ENCODE assay signal across 26 cellular contexts in genomic region chr7:738241-738640, GRCh38.
"Had no signal": no experiment of that assay in that cellular context is flagged by ENCODE, and none has a peak within 500 bp of the region (broad histone marks: within the 10 kb centered on the region; RNA-seq: fewer than 3 reads in every experiment).

No MANE protein-coding gene starts in this region.

- H3K27ac ChIP-seq: colonic mucosa, stomach, thyroid gland, upper lobe of left lung had no signal

- H3K9me3 Mint-ChIP-seq: activated naive CD4-positive, alpha-beta T cell treated with anti-CD3 and anti-CD28 coated beads, Interleukin-2, amount 50 U/mL, for 24 hours; activated naive CD8-positive, alpha-beta T cell treated with anti-CD3 and anti-CD28 coated beads, Interleukin-2, amount 50 U/mL, for 24 hours; activated T-helper 2 cell treated with anti-CD3 and anti-CD28 coated beads, Interferon-gamma antibody, Interleukin-2, Interleukin-4, amounts not matched to agents 10 μg/mL and 5 μg/mL and 100 μg/mL, durations not matched to agents 14 hours and 24 hours and 36 hours; natural killer cell had no signal

- H3K4me3 Mint-ChIP-seq: activated naive CD4-positive, alpha-beta T cell treated with anti-CD3 and anti-CD28 coated beads, Interleukin-2, amount 50 U/mL, for 24 hours; activated naive CD8-positive, alpha-beta T cell treated with anti-CD3 and anti-CD28 coated beads, Interleukin-2, amount 50 U/mL, for 24 hours; natural killer cell; stimulated activated memory B cell treated with anti-CD40 and anti-IgM and Interleukin-4, amounts not matched to agents 10 μg/mL and 1 μg/mL and 100 μg/mL, for 72 hours; T-helper 2 cell treated with Interferon-gamma antibody and Interleukin-4, amounts not matched to agents 5 μg/mL and 100 μg/mL, for 36 hours had no signal

- H3K27me3 ChIP-seq: colonic mucosa, stomach, thyroid gland, upper lobe of left lung had no signal

- H3K36me3 Mint-ChIP-seq: natural killer cell had no signal

- H3K27ac Mint-ChIP-seq: activated naive CD4-positive, alpha-beta T cell treated with anti-CD3 and anti-CD28 coated beads, Interleukin-2, amount 50 U/mL, for 24 hours; activated naive CD8-positive, alpha-beta T cell treated with anti-CD3 and anti-CD28 coated beads, Interleukin-2, amount 50 U/mL, for 24 hours; activated T-helper 2 cell treated with anti-CD3 and anti-CD28 coated beads, Interferon-gamma antibody, Interleukin-2, Interleukin-4, amounts not matched to agents 10 μg/mL and 5 μg/mL and 100 μg/mL, durations not matched to agents 14 hours and 24 hours and 36 hours; natural killer cell; stimulated activated memory B cell treated with anti-CD40 and anti-IgM and Interleukin-4, amounts not matched to agents 10 μg/mL and 1 μg/mL and 100 μg/mL, for 72 hours; T-helper 2 cell treated with Interferon-gamma antibody and Interleukin-4, amounts not matched to agents 5 μg/mL and 100 μg/mL, for 36 hours had no signal

- ATAC-seq: activated CD4-positive, CD25-positive, alpha-beta regulatory T cell treated with anti-CD3 and anti-CD28 coated beads, Interleukin-2, amount 50 U/mL, for 24 hours; activated naive CD8-positive, alpha-beta T cell treated with anti-CD3 and anti-CD28 coated beads, Interleukin-2, amount 50 U/mL, for 24 hours; natural killer cell; sciatic nerve; stimulated activated memory B cell treated with anti-CD40 and anti-IgM and Interleukin-4, amounts not matched to agents 10 μg/mL and 1 μg/mL and 100 μg/mL, for 72 hours had no signal

- H3K4me1 Mint-ChIP-seq: activated naive CD8-positive, alpha-beta T cell treated with anti-CD3 and anti-CD28 coated beads, Interleukin-2, amount 50 U/mL, for 24 hours; natural killer cell had no signal

- H3K4me3 ChIP-seq: colonic mucosa, smooth muscle cell, stomach, thyroid gland, upper lobe of left lung had no signal

- DNase-seq: activated CD4-positive, alpha-beta T cell treated with anti-CD3 and anti-CD28 coated beads for 48 hours; activated CD4-positive, alpha-beta T cell treated with anti-CD3 and anti-CD28 coated beads, Interleukin-2, amount 50 U/mL, for 48 hours; activated CD8-positive, alpha-beta memory T cell treated with anti-CD3 and anti-CD28 coated beads, Interleukin-2, amount 50 U/mL, for 4 hours; activated naive CD8-positive, alpha-beta T cell treated with anti-CD3 and anti-CD28 coated beads, Interleukin-2, amount 50 U/mL, for 24 hours; activated T-cell treated with anti-CD3 and anti-CD28 coated beads, Interleukin-2, amount 50 U/mL, for 1 hour; cerebellar nuclear complex; colonic mucosa; effector CD8-positive, alpha-beta T cell; hippocampal formation; left cardiac atrium; midbrain; natural killer cell; stimulated activated CD4-positive, alpha-beta T cell treated with anti-CD3 and anti-CD28 coated beads, Interleukin-1b, Interleukin-23, amount 100 ng/mL, for 48 hours; stimulated activated CD4-positive, alpha-beta T cell treated with anti-CD3 and anti-CD28 coated beads, Interleukin-4, amount 100 ng/mL, for 4 hours; stimulated activated CD8-positive, alpha-beta memory T cell treated with anti-CD3 and anti-CD28 coated beads, Interleukin-4, amount 100 ng/mL, for 48 hours; stomach; T-helper 1 cell; thyroid gland had no signal

- H3K27me3 Mint-ChIP-seq: activated naive CD4-positive, alpha-beta T cell treated with anti-CD3 and anti-CD28 coated beads, Interleukin-2, amount 50 U/mL, for 24 hours; activated naive CD8-positive, alpha-beta T cell treated with anti-CD3 and anti-CD28 coated beads, Interleukin-2, amount 50 U/mL, for 24 hours; stimulated activated memory B cell treated with anti-CD40 and anti-IgM and Interleukin-4, amounts not matched to agents 10 μg/mL and 1 μg/mL and 100 μg/mL, for 72 hours had no signal

- H3K4me1 ChIP-seq: colonic mucosa, upper lobe of left lung had no signal

- H3K9me3 ChIP-seq: colonic mucosa, thyroid gland had no signal

- H3K36me3 ChIP-seq: colonic mucosa had no signal
